26 cellular contexts compared by ENCODE assay signal in the genomic region with DNA sequence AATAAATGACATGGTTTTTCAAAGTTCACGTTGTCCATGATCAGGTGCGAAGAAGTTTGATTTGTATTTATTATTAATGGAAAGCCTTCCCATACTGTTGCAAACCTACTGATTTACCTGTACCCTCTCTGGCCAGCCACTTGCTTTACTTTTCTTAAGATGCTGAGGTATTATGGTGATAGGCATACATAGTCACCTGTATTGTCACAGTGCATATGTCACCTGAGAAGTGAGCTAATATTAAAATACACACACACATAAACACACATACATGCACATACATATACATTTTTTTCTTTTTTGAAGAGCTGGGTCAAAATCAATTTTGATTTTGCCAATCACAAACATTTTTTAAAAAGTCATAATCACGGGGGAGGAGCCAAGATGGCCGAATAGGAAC.
DNase-seq lines count a peak whose midpoint lies in the region; ATAC-seq, FAIRE-seq and TF ChIP-seq lines count a peak whose summit lies in the region.
"Had no signal": no experiment of that assay in that cellular context is flagged by ENCODE, and none has a peak within 500 bp of the region (broad histone marks: within the 10 kb centered on the region; RNA-seq: fewer than 3 reads in every experiment).

No MANE protein-coding gene starts in this region.

- H3K27ac ChIP-seq in HUES6 (ENCODE audit: low read depth, low read length) (no peak overlapping the region), GM12878 (ENCODE audit: control insufficient read depth, insufficient read depth) (no peak overlapping the region)
- H3K27ac ChIP-seq: 22Rv1, coronary artery, heart right ventricle, ovary, tibial artery had no signal

- peaks cover 7% of the 10 kb centered on the region for H3K9me3 Mint-ChIP-seq in neural crest cell

- H3K9ac ChIP-seq in HUES6 (ENCODE audit: low read length) (no peak overlapping the region), GM12878 (ENCODE audit: control insufficient read depth, insufficient read depth, low read length) (no peak overlapping the region)

- H3K36me3 Mint-ChIP-seq in neural crest cell (ENCODE audit: low read depth) = peaks cover 13% of the 10 kb centered on the region

- H3K4me3 ChIP-seq in HUES6 (ENCODE audit: low read depth, low read length) (peak overlapping the region; percentile 58), GM12878 (no peak overlapping the region)
- H3K4me3 ChIP-seq: coronary artery, lung, ovary, tibial artery had no signal

- ATAC-seq in GM12878 = peak; percentile 46; the same call in 1 of the 3 replicates
- ATAC-seq: heart right ventricle; PC-3; sciatic nerve; stimulated activated effector memory CD8-positive, alpha-beta T cell treated with anti-CD3 and anti-CD28 coated beads, Interleukin-12 subunit alpha, Interleukin-12 subunit beta, amount 100 ng/mL, for 72 hours had no signal

- H3K9me3 ChIP-seq in HUES6 (ENCODE audit: control insufficient read depth, insufficient read depth, low read depth, low read length) (no peaks in the 10 kb centered on the region), GM12878 (replicated peaks; ENCODE audit: control insufficient read depth, insufficient read depth, low read length) (no peaks in the 10 kb centered on the region)
- H3K9me3 ChIP-seq: heart right ventricle, ovary, tibial artery had no signal

- H3K79me2 ChIP-seq in GM12878 (ENCODE audit: control insufficient read depth, insufficient read depth, low read length) = no peaks in the 10 kb centered on the region

- H3K27me3 ChIP-seq in HUES6 (ENCODE audit: control insufficient read depth, insufficient read depth, low read length) (no peaks in the 10 kb centered on the region), GM12878 (replicated peaks in 1 of 2; ENCODE audit: control insufficient read depth in 2 of 2, insufficient read depth in 2 of 2, low read length in 1 of 2) (no peaks in the 10 kb centered on the region)
- H3K27me3 ChIP-seq: heart right ventricle, ovary, tibial artery had no signal

- no TSS peak for BruUV-seq in GM12878 (replicated peaks; lab: Mats Ljungman, UMichigan)

- peaks cover 3% of the 10 kb centered on the region for H3K27me3 Mint-ChIP-seq in neural crest cell (ENCODE audit: low read depth)

- no peak overlapping the region for H2AFZ ChIP-seq in GM12878 (ENCODE audit: control insufficient read depth, low read depth, low read length)

- SMC1A ChIA-PET in GM12878 (lab: Charles Lee; ENCODE audit: uncharacterized antibody, unreplicated experiment) = interaction anchor here (1.3 to 1.4 kb wide), 2 partner anchors 10 kb away, joined by 4 to 7 read pairs; no protein-coding TSS in a partner anchor

- no peak for TF ChIP-seq POLR2A in GM12878 (IDR thresholded peaks at IDR 0.05; ENCODE audit: low read depth, low read length)

- TF ChIP-seq RAD21 in GM12878 (IDR thresholded peaks at IDR 0.05; ENCODE audit: insufficient read depth, low read depth, low read length) = no peak

- no peaks in the 10 kb centered on the region for H4K20me1 ChIP-seq in GM12878 (ENCODE audit: control insufficient read depth, insufficient read depth)

- TF ChIP-seq CTCF in GM12878 (IDR thresholded peaks at IDR 0.05 in 2 of 3, conservative IDR thresholded peaks at IDR 0.05 in 1 of 3; ENCODE audit: control insufficient read depth in 2 of 3, extremely low read depth in 1 of 3, insufficient read depth in 1 of 3, low read depth in 3 of 3, low read length in 3 of 3) (no peak), neural crest cell (conservative IDR thresholded peaks at IDR 0.05) (no peak)

- no peak for FAIRE-seq in GM12878 (lab: Jason Lieb, UNC)
- FAIRE-seq: D721Med had no signal

- no peak overlapping the region for H3K4me2 ChIP-seq in GM12878 (ENCODE audit: control insufficient read depth, insufficient read depth)

- no peak for TF ChIP-seq EP300 in GM12878 (IDR thresholded peaks at IDR 0.05; ENCODE audit: borderline replicate concordance in 1 of 2, control insufficient read depth in 1 of 2, low read depth in 2 of 2, low read length in 2 of 2)

- intact Hi-C loops in GM12878 (cut with micrococcal nuclease; ENCODE audit: unreplicated experiment) = no loop called here

- POLR2A ChIA-PET in GM12878 (lab: Charles Lee) = no interaction called here

- no peaks in the 10 kb centered on the region for H3K36me3 ChIP-seq in HUES6 (ENCODE audit: control insufficient read depth, insufficient read depth, low read length)
- no peaks in the 10 kb centered on the region for H3K36me3 ChIP-seq in GM12878 (ENCODE audit: control insufficient read depth in 2 of 2, insufficient read depth in 2 of 2, low read length in 1 of 2)
- H3K36me3 ChIP-seq: ovary had no signal

- in situ Hi-C loops in GM12878 (cut with MboI) = no loop called here

- CTCF ChIA-PET in GM12878 (lab: Yijun Ruan, JAX) = interaction anchor here (0.8 kb wide), 1 partner anchor 305 kb away, joined by 3 read pairs; no protein-coding TSS in a partner anchor

- RAD21 ChIA-PET in GM12878 (lab: Charles Lee; ENCODE audit: unreplicated experiment) = interaction anchor here (0.9 kb wide), 1 partner anchor 70 kb away, joined by 4 read pairs; no protein-coding TSS in a partner anchor

- no peaks in the 10 kb centered on the region for H3K4me1 Mint-ChIP-seq in neural crest cell
- H3K4me1 Mint-ChIP-seq: stimulated activated effector memory CD8-positive, alpha-beta T cell treated with anti-CD3 and anti-CD28 coated beads, Interleukin-12 subunit alpha, Interleukin-12 subunit beta, amount 100 ng/mL, for 72 hours had no signal

- H3K27ac Mint-ChIP-seq in neural crest cell (ENCODE audit: unreplicated experiment) = no peak overlapping the region
- H3K27ac Mint-ChIP-seq: stimulated activated effector memory CD8-positive, alpha-beta T cell treated with anti-CD3 and anti-CD28 coated beads, Interleukin-12 subunit alpha, Interleukin-12 subunit beta, amount 100 ng/mL, for 72 hours had no signal

- DNase-seq in NCI-H748 treated with DMSO at 0.1 percent for 48 hours (lab: John Stamatoyannopoulos, UW) (peak; percentile 25), NCI-H748 (lab: John Stamatoyannopoulos, UW; ENCODE audit: unreplicated experiment) (no peak), GM12878 (ENCODE audit: low read depth, low spot score) (no peak), neural crest cell (ENCODE audit: low read depth, low spot score) (no peak), OCI-M1 (lab: John Stamatoyannopoulos, UW) (no peak), UCSD-AML1 (lab: John Stamatoyannopoulos, UW; ENCODE audit: unreplicated experiment) (no peak), DMS153 treated with DMSO at 0.1 percent for 48 hours (lab: John Stamatoyannopoulos, UW; ENCODE audit: unreplicated experiment) (no peak)
- DNase-seq: activated CD4-positive, CD25-positive, alpha-beta regulatory T cell treated with anti-CD3 and anti-CD28 coated beads, Interleukin-2, amount 50 U/mL, for 72 hours; activated CD8-positive, alpha-beta memory T cell treated with anti-CD3 and anti-CD28 coated beads, Interleukin-2, amount 50 U/mL, for 48 hours; activated gamma-delta T cell treated with Interleukin-2 at 50 U/mL for 16 hours; HCEC 1CT; heart right ventricle; MM.1S; NCI-H1694; NCI-H69; ovary; PC-3; T-helper 9 cell; tibial artery had no signal

- 93% methylated on average over 4 of the region's 4 CpGs for WGBS in GM12878 (ENCODE audit: insufficient coverage, insufficient replicate concordance, low lambda C conversion rate, missing lambda C conversion rate)

- H3K4me3 Mint-ChIP-seq in neural crest cell = peak overlapping the region; percentile 80
- H3K4me3 Mint-ChIP-seq: stimulated activated effector memory CD8-positive, alpha-beta T cell treated with anti-CD3 and anti-CD28 coated beads, Interleukin-12 subunit alpha, Interleukin-12 subunit beta, amount 100 ng/mL, for 72 hours had no signal

- no peaks in the 10 kb centered on the region for H3K4me1 ChIP-seq in HUES6 (ENCODE audit: control insufficient read depth, insufficient read depth, low read length)
- H3K4me1 ChIP-seq in GM12878 (ENCODE audit: control insufficient read depth, insufficient read depth, low read length) = no peaks in the 10 kb centered on the region
- H3K4me1 ChIP-seq: tibial artery had no signal

TF ChIP-seq in GM12878, 131 proteins besides CTCF, POLR2A, EP300 and RAD21:
- TF ChIP-seq, protein P1, sequence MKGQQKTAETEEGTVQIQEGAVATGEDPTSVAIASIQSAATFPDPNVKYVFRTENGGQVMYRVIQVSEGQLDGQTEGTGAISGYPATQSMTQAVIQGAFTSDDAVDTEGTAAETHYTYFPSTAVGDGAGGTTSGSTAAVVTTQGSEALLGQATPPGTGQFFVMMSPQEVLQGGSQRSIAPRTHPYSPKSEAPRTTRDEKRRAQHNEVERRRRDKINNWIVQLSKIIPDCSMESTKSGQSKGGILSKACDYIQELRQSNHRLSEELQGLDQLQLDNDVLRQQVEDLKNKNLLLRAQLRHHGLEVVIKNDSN (IDR thresholded peaks at IDR 0.05; ENCODE audit: borderline replicate concordance, extremely low read length, insufficient read depth, low read depth, low read length) = no peak
- TF ChIP-seq TCF7 (IDR thresholded peaks at IDR 0.05; ENCODE audit: borderline replicate concordance) (no peak), ESRRA (IDR thresholded peaks at IDR 0.05; ENCODE audit: low read length) (no peak), SMARCA5 (IDR thresholded peaks at IDR 0.05) (no peak), CHD2 (IDR thresholded peaks at IDR 0.05; ENCODE audit: borderline replicate concordance, low read depth, low read length) (no peak), POLR2AphosphoS2 (IDR thresholded peaks at IDR 0.05; ENCODE audit: low read depth, low read length) (no peak)
- TF ChIP-seq, protein P2, sequence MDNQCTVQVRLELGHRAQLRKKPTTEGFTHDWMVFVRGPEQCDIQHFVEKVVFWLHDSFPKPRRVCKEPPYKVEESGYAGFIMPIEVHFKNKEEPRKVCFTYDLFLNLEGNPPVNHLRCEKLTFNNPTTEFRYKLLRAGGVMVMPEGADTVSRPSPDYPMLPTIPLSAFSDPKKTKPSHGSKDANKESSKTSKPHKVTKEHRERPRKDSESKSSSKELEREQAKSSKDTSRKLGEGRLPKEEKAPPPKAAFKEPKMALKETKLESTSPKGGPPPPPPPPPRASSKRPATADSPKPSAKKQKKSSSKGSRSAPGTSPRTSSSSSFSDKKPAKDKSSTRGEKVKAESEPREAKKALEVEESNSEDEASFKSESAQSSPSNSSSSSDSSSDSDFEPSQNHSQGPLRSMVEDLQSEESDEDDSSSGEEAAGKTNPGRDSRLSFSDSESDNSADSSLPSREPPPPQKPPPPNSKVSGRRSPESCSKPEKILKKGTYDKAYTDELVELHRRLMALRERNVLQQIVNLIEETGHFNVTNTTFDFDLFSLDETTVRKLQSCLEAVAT (IDR thresholded peaks at IDR 0.05) = no peak
- TF ChIP-seq, protein P3, sequence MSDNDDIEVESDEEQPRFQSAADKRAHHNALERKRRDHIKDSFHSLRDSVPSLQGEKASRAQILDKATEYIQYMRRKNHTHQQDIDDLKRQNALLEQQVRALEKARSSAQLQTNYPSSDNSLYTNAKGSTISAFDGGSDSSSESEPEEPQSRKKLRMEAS (IDR thresholded peaks at IDR 0.05; ENCODE audit: low read depth, low read length) = no peak
